ENCODE assay signal across 11 cellular contexts in the genomic region with DNA sequence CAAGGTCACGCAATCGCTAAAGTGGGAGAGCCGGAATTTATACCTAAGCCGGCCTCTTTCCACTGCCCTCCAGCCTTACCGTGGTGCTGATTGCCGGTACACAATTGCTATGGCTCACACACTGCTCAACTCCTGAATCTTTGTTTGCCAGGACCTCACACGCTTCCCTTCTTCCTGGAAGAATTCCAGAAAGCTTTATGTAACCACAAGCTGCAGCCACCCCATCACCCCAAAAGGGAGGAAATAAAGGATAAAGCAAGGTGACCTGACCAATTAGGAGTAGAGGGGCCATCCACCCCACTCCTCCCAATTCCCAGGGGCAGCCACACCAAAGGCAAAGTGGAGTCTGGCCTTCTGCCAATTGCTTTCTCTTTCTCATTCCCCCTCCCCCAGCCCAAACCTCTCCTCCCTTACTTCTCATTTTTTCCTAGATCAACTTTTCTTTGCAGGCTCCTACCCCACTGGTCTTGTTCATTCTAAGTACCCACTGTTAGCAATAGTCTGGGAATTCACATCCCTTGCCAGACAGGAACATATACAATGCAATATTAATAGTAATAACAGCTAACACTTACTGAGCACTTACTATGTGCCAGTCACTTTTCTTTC. TPM values are rescaled to one million over a fixed set of nuclear protein-coding genes. Genes with fewer than 3 reads are reported as not detected.
DNase-seq lines count a peak whose midpoint lies in the region; ATAC-seq and TF ChIP-seq lines count a peak whose summit lies in the region.
"Had no signal": no experiment of that assay in that cellular context is flagged by ENCODE, and none has a peak within 500 bp of the region (broad histone marks: within the 10 kb centered on the region; RNA-seq: fewer than 3 reads in every experiment).

No MANE protein-coding gene starts in this region.

- H3K36me3 Mint-ChIP-seq in natural killer cell, result no peaks in the 10 kb centered on the region

- DNase-seq in EL, result peak; percentile 33
- peak; percentile 39 for DNase-seq in NCI-H1105 treated with DMSO at 0.1 percent for 48 hours (lab: John Stamatoyannopoulos, UW)
- peak; percentile 44 for DNase-seq in amniotic epithelial cell (ENCODE audit: low read depth)
- peak; percentile 41 for DNase-seq in kidney tubule cell (ENCODE audit: low spot score)
- no peak for DNase-seq in NAMALWA (ENCODE audit: low spot score)
- DNase-seq in NK-92 (lab: John Stamatoyannopoulos, UW; ENCODE audit: unreplicated experiment), result no peak
- no peak for DNase-seq in natural killer cell
- DNase-seq: activated CD4-positive, alpha-beta T cell treated with anti-CD3 and anti-CD28 coated beads for 48 hours; mucosa of descending colon had no signal

- H3K27me3 Mint-ChIP-seq in natural killer cell (ENCODE audit: low read depth in 2 of 2), result peaks cover 6 to 14% of the 10 kb centered on the region in 2 donors

- H3K9me3 Mint-ChIP-seq in natural killer cell, result no peaks in the 10 kb centered on the region

- ATAC-seq in GM19455 (IDR thresholded peaks at IDR 0.05; ENCODE audit: unreplicated experiment) (no peak), natural killer cell (no peak)
- ATAC-seq: mucosa of descending colon had no signal

- intact Hi-C loops in natural killer cell (cut with micrococcal nuclease), result no loop called here

- H3K27ac Mint-ChIP-seq in natural killer cell, result no peak overlapping the region

- no peak for TF ChIP-seq CTCF in natural killer cell (IDR thresholded peaks at IDR 0.05)

- no peak overlapping the region for H3K4me3 Mint-ChIP-seq in natural killer cell

- no peaks in the 10 kb centered on the region for H3K4me1 Mint-ChIP-seq in natural killer cell

RNA-seq across cellular contexts. Expression of a gene that starts 18.0 kb away (rescaled TPM):
- 10 to 100 TPM; 16.3 to 25.2 (median 24.6) TPM for total RNA-seq in natural killer cell

RNA-seq across cellular contexts. Expression of a gene that starts 43.3 kb away (rescaled TPM):
- not detected for total RNA-seq in natural killer cell
- total RNA-seq: frontal cortex had no signal

RNA-seq across cellular contexts. Expression of a gene that starts 52.2 kb away (rescaled TPM):
- total RNA-seq in natural killer cell, result 1 to 10 TPM in 1 of 3 donors, under 1 TPM in 2; 0.15 to 1.5 (median 0.61) TPM

RNA-seq across cellular contexts. Expression of a gene that starts 52.7 kb away (rescaled TPM):
- total RNA-seq in natural killer cell, result 10 to 100 TPM; 26.1 to 36.5 (median 34.1) TPM

Comparison
In these comparisons a context has a peak if more than half of its experiments do, and no peak if none do; other contexts are left out.
1. DNase-seq: peak in EL (single experiment), NCI-H1105 treated with DMSO at 0.1 percent for 48 hours (single experiment), amniotic epithelial cell (single experiment) and kidney tubule cell (single experiment); none in NAMALWA (single experiment), NK-92 (single experiment) and natural killer cell (single experiment).